In the genomic region with DNA sequence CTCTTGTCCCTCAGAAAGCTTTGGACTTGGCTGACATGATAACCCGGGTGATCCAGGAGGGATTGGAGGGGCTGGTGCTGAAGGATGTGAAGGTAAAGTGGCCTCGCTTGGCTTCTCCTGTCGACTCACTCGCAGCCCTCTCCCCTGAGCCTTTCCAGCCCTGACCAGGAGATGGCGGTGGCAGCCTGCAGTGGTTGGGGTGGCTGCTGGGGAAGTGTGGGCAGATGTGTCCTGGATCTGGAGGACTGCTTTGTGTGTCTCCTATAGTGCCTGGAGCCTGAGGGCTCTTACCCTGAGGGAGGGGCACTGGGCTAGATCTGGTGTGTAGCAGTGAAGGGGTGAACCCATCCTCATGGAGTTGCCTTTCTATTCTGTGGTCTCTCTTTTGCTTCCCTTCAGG, we compare ENCODE assay signal across 8 cellular contexts. TPM values are rescaled to one million over a fixed set of nuclear protein-coding genes. Genes with fewer than 3 reads are reported as not detected.
DNase-seq lines count a peak whose midpoint lies in the region; ATAC-seq lines count a peak whose summit lies in the region.

No MANE protein-coding gene starts in this region.

- no peaks in the 10 kb centered on the region for H3K9me3 Mint-ChIP-seq in activated CD8-positive, alpha-beta T cell treated with anti-CD3 and anti-CD28 coated beads, Interleukin-2, amount 10 ng/mL, durations not matched to agents 7 days and 5 days (ENCODE audit: insufficient read depth)

- peaks cover 43% of the 10 kb centered on the region for H3K36me3 Mint-ChIP-seq in activated CD8-positive, alpha-beta T cell treated with anti-CD3 and anti-CD28 coated beads, Interleukin-2, amount 10 ng/mL, durations not matched to agents 7 days and 5 days (ENCODE audit: low read depth)

- no peak overlapping the region for H3K4me3 Mint-ChIP-seq in activated CD8-positive, alpha-beta T cell treated with anti-CD3 and anti-CD28 coated beads, Interleukin-2, amount 10 ng/mL, durations not matched to agents 7 days and 5 days

- peak overlapping the region; percentile 30 for H3K27ac Mint-ChIP-seq in activated CD8-positive, alpha-beta T cell treated with anti-CD3 and anti-CD28 coated beads, Interleukin-2, amount 10 ng/mL, durations not matched to agents 7 days and 5 days

- H3K4me1 Mint-ChIP-seq in activated CD8-positive, alpha-beta T cell treated with anti-CD3 and anti-CD28 coated beads, Interleukin-2, amount 10 ng/mL, durations not matched to agents 7 days and 5 days (ENCODE audit: low read depth): peaks cover 11% of the 10 kb centered on the region

- H3K27me3 Mint-ChIP-seq in activated CD8-positive, alpha-beta T cell treated with anti-CD3 and anti-CD28 coated beads, Interleukin-2, amount 10 ng/mL, durations not matched to agents 7 days and 5 days (ENCODE audit: low read depth): no peaks in the 10 kb centered on the region

- peak; percentile 49 for ATAC-seq in GM19395 (IDR thresholded peaks at IDR 0.05; ENCODE audit: unreplicated experiment)
- ATAC-seq in activated CD8-positive, alpha-beta T cell treated with anti-CD3 and anti-CD28 coated beads, Interleukin-2, amount 10 ng/mL, durations not matched to agents 7 days and 5 days: peak; percentile 95
- no peak for ATAC-seq in HG02970 (IDR thresholded peaks at IDR 0.05; ENCODE audit: low FRiP score, unreplicated experiment)

- CTCF ChIA-PET in activated CD8-positive, alpha-beta T cell treated with anti-CD3 and anti-CD28 coated beads, Interleukin-2, amount 10 ng/mL, durations not matched to agents 7 days and 5 days (lab: Charles Lee): interaction anchor here (0.8 to 6.0 kb wide), 15 partner anchors 8 to 122 kb away, joined by 3 to 118 read pairs (median 6); a partner anchor contains a TSS

- DNase-seq in Ammon's horn (ENCODE audit: low spot score) (peak; percentile 89), NCI-H345 treated with DMSO at 0.1 percent for 48 hours (lab: John Stamatoyannopoulos, UW; ENCODE audit: unreplicated experiment) (peak; percentile 16), ecto neural progenitor cell (ENCODE audit: low spot score) (peak; percentile 85), medulla oblongata (ENCODE audit: extremely low spot score) (peak; percentile 91)
- peak; percentile 84 for DNase-seq in activated CD8-positive, alpha-beta T cell treated with anti-CD3 and anti-CD28 coated beads, Interleukin-2, amount 10 ng/mL, durations not matched to agents 7 days and 5 days
- peak; percentile 52 for DNase-seq in stimulated activated CD8-positive, alpha-beta memory T cell treated with anti-CD3 and anti-CD28 coated beads, Interleukin-15, amount 100 ng/mL, for 1 hour (ENCODE audit: low read depth)

- POLR2A ChIA-PET in activated CD8-positive, alpha-beta T cell treated with anti-CD3 and anti-CD28 coated beads, Interleukin-2, amount 10 ng/mL, durations not matched to agents 7 days and 5 days (lab: Charles Lee): no interaction called here

RNA-seq across cellular contexts. Expression of a gene that starts 17.9 kb away (rescaled TPM):
- 10 to 100 TPM; 38.7 to 42.2 TPM for total RNA-seq in activated CD8-positive, alpha-beta T cell treated with anti-CD3 and anti-CD28 coated beads, Interleukin-2, amount 10 ng/mL, durations not matched to agents 7 days and 5 days

RNA-seq across cellular contexts. Expression of a gene that starts 36.9 kb away (rescaled TPM):
- 10 to 100 TPM; 22.1 to 24.1 TPM for total RNA-seq in activated CD8-positive, alpha-beta T cell treated with anti-CD3 and anti-CD28 coated beads, Interleukin-2, amount 10 ng/mL, durations not matched to agents 7 days and 5 days

RNA-seq across cellular contexts. Expression of a gene that starts 36.9 kb away (rescaled TPM):
- 1 to 10 TPM in 1 of 2 experiments, under 1 TPM in 1; 0.83 to 1.1 TPM for total RNA-seq in activated CD8-positive, alpha-beta T cell treated with anti-CD3 and anti-CD28 coated beads, Interleukin-2, amount 10 ng/mL, durations not matched to agents 7 days and 5 days

Comparison
In these comparisons a context has a peak if more than half of its experiments do, and no peak if none do; other contexts are left out.
1. DNase-seq: peak in every context shown above with its lines; median percentile 91 in medulla oblongata; 89 in Ammon's horn; 85 in ecto neural progenitor cell; 84 in activated CD8-positive, alpha-beta T cell treated with anti-CD3 and anti-CD28 coated beads, Interleukin-2, amount 10 ng/mL, durations not matched to agents 7 days and 5 days; 52 in stimulated activated CD8-positive, alpha-beta memory T cell treated with anti-CD3 and anti-CD28 coated beads, Interleukin-15, amount 100 ng/mL, for 1 hour; 16 in NCI-H345 treated with DMSO at 0.1 percent for 48 hours.